19 cellular contexts compared by ENCODE assay signal in genomic region chr7:139613971-139614411, GRCh38.
DNase-seq lines count a peak whose midpoint lies in the region; ATAC-seq lines count a peak whose summit lies in the region.
"Had no signal": no experiment of that assay in that cellular context is flagged by ENCODE, and none has a peak within 500 bp of the region (broad histone marks: within the 10 kb centered on the region; RNA-seq: fewer than 3 reads in every experiment).

No MANE protein-coding gene starts in this region.

- intact Hi-C loops in left colon (cut with DNase I, micrococcal nuclease), result no loop called here

- no peak for ATAC-seq in left colon
- ATAC-seq: left cardiac atrium had no signal

- peak; percentile 8 for DNase-seq in DMS153 treated with DMSO at 0.1 percent for 48 hours (lab: John Stamatoyannopoulos, UW; ENCODE audit: unreplicated experiment)
- DNase-seq in NCI-H1417 (lab: John Stamatoyannopoulos, UW), result peak; percentile 72 to 92 (median 87)
- DNase-seq in NCI-H748 (lab: John Stamatoyannopoulos, UW; ENCODE audit: unreplicated experiment), result peak; percentile 81
- peak; percentile 38 for DNase-seq in iPS-NIHi11 (ENCODE audit: low spot score)
- DNase-seq in inferior parietal cortex (ENCODE audit: extremely low spot score), result no peak
- no peak for DNase-seq in activated CD4-positive, CD25-positive, alpha-beta regulatory T cell (lab: John Stamatoyannopoulos, UW)
- no peak for DNase-seq in stimulated activated CD4-positive, alpha-beta T cell treated with anti-CD3 and anti-CD28 coated beads, Interleukin-4, amount 100 ng/mL, for 4 hours
- DNase-seq in left colon, result no peak
- DNase-seq: activated gamma-delta T cell, aorta, GF-D8, hippocampal formation, left cardiac atrium, midbrain, NCI-H446, retina, Right ventricle myocardium superior, uterus, WERI-Rb-1 had no signal

Comparison
In these comparisons a context has a peak if more than half of its experiments do, and no peak if none do; other contexts are left out.
1. DNase-seq: peak in DMS153 treated with DMSO at 0.1 percent for 48 hours (single experiment), NCI-H1417 (3 of 3), NCI-H748 (single experiment) and iPS-NIHi11 (single experiment); none in inferior parietal cortex (single experiment), activated CD4-positive, CD25-positive, alpha-beta regulatory T cell (0 of 4), stimulated activated CD4-positive, alpha-beta T cell treated with anti-CD3 and anti-CD28 coated beads, Interleukin-4, amount 100 ng/mL, for 4 hours (0 of 2) and left colon (0 of 2).